In genomic region chr5:10293907-10294662, GRCh38 we compare ENCODE assay signal across 1 cellular context.
A peak's percentile ranks its signal among the peaks of the same experiment; 100 is the strongest.
TF ChIP-seq lines count a peak whose summit lies in the region.

No MANE protein-coding gene starts in this region.

TF ChIP-seq in K562, 482 proteins besides CTCF, POLR2A, EP300 and RAD21 (continued from another document and continues in another):
- TF ChIP-seq AFF4 (CRISPR knock-in tag; IDR thresholded peaks at IDR 0.05) (0 out of 2 replicates have a peak, but pooled peaks have one; percentile 19), CTCFL (IDR thresholded peaks at IDR 0.05; ENCODE audit: borderline replicate concordance, insufficient read depth, low read depth, low read length, poor library complexity, severe bottlenecking) (no peak), CHD7 (IDR thresholded peaks at IDR 0.05; ENCODE audit: low read depth, low read length) (no peak), HMG20A (CRISPR knock-in tag; conservative IDR thresholded peaks at IDR 0.05) (no peak), FOXO4 (CRISPR knock-in tag; IDR thresholded peaks at IDR 0.05) (no peak), TFAM (CRISPR knock-in tag; conservative IDR thresholded peaks at IDR 0.05) (no peak), ZNF253 (CRISPR knock-in tag; conservative IDR thresholded peaks at IDR 0.05) (no peak), MAFF (IDR thresholded peaks at IDR 0.05; ENCODE audit: low read length) (no peak), STAG1 (CRISPR knock-in tag; IDR thresholded peaks at IDR 0.05; ENCODE audit: borderline replicate concordance) (no peak), ZNF639 (CRISPR knock-in tag; conservative IDR thresholded peaks at IDR 0.05 in 1 of 2, IDR thresholded peaks at IDR 0.05 in 1 of 2) (peak in 1 of 2 experiments; percentile 24; a peak in 1 of 4 replicates), BCOR (IDR thresholded peaks at IDR 0.05) (peak; percentile 93), TSC22D4 (tag; IDR thresholded peaks at IDR 0.05) (no peak), ZNF764 (CRISPR knock-in tag; IDR thresholded peaks at IDR 0.05; ENCODE audit: low read depth) (no peak), CBX1 (IDR thresholded peaks at IDR 0.05; ENCODE audit: low read depth) (0 out of 2 replicates have a peak, but pooled peaks have one; percentile 53), CHD4 (IDR thresholded peaks at IDR 0.05; ENCODE audit: insufficient read depth, insufficient replicate concordance, low read depth, low read length, poor library complexity, severe bottlenecking) (peak; percentile 88), ZFPM2 (CRISPR knock-in tag; IDR thresholded peaks at IDR 0.05) (no peak), BRF2 (IDR thresholded peaks at IDR 0.05; ENCODE audit: borderline replicate concordance, insufficient read depth, insufficient read length) (no peak), NCOA2 (IDR thresholded peaks at IDR 0.05; ENCODE audit: partially characterized antibody in 2 of 2) (no peak), BCLAF1 (IDR thresholded peaks at IDR 0.05; ENCODE audit: borderline replicate concordance in 1 of 2, control insufficient read depth in 1 of 2, low read depth in 2 of 2, low read length in 1 of 2) (no peak), ZNF224 (CRISPR knock-in tag; IDR thresholded peaks at IDR 0.05) (no peak), CBX8 (IDR thresholded peaks at IDR 0.05; ENCODE audit: borderline replicate concordance, extremely low read depth, low read depth, low read length, poor library complexity, severe bottlenecking) (no peak), HDAC2 (IDR thresholded peaks at IDR 0.05) (no peak), SIN3B (IDR thresholded peaks at IDR 0.05; ENCODE audit: low read depth) (no peak), RCOR1 (IDR thresholded peaks at IDR 0.05; ENCODE audit: borderline replicate concordance in 1 of 2, low read depth in 2 of 2, low read length in 2 of 2) (peak in 1 of 2 experiments; percentile 8; a peak in 1 of 4 replicates), ID3 (CRISPR knock-in tag; IDR thresholded peaks at IDR 0.05) (no peak), ID3 (tag; IDR thresholded peaks at IDR 0.05) (no peak), MAX (CRISPR knock-in tag; IDR thresholded peaks at IDR 0.05) (no peak; the same call in 1 of the 2 replicates), NFE2L1 (tag; IDR thresholded peaks at IDR 0.05; ENCODE audit: borderline replicate concordance, low read depth) (no peak)
